2 cellular contexts compared by ENCODE assay signal in genomic region chr18:32122039-32122438, GRCh38.
TF ChIP-seq lines count a peak whose summit lies in the region.

No MANE protein-coding gene starts in this region.

TF ChIP-seq in IMR-90, 13 proteins besides CTCF, POLR2A, EP300 and RAD21:
- TF ChIP-seq USF2 (IDR thresholded peaks at IDR 0.05; ENCODE audit: low read depth, low read length) (no peak), RFX5 (IDR thresholded peaks at IDR 0.05; ENCODE audit: low read depth, low read length) (no peak), MAFK (IDR thresholded peaks at IDR 0.05; ENCODE audit: low read depth, low read length) (no peak), BHLHE40 (IDR thresholded peaks at IDR 0.05; ENCODE audit: low read depth, low read length) (no peak), ELK1 (IDR thresholded peaks at IDR 0.05; ENCODE audit: borderline replicate concordance, low read depth, low read length) (no peak), CHD1 (IDR thresholded peaks at IDR 0.05; ENCODE audit: low read depth, low read length) (no peak), MXI1 (IDR thresholded peaks at IDR 0.05; ENCODE audit: borderline replicate concordance, low read depth, low read length) (no peak)

TF ChIP-seq in endothelial cell of umbilical vein, 7 proteins besides CTCF, POLR2A, EP300 and RAD21:
- TF ChIP-seq EZH2 (IDR thresholded peaks at IDR 0.05; ENCODE audit: borderline replicate concordance, low read depth, low read length, severe bottlenecking) (no peak), JUN (IDR thresholded peaks at IDR 0.05; ENCODE audit: borderline replicate concordance, insufficient read depth, insufficient read length, low read depth) (no peak), GATA2 (IDR thresholded peaks at IDR 0.05; ENCODE audit: insufficient read depth, insufficient read length, low read depth, low read length) (no peak), POLR2AphosphoS5 (IDR thresholded peaks at IDR 0.05; ENCODE audit: insufficient read depth, low read depth, low read length) (no peak), FOS (IDR thresholded peaks at IDR 0.05; ENCODE audit: borderline replicate concordance, insufficient read depth, low read length) (no peak), MYC (IDR thresholded peaks at IDR 0.05; ENCODE audit: low read depth, low read length) (no peak)
- TF ChIP-seq, protein P1, sequence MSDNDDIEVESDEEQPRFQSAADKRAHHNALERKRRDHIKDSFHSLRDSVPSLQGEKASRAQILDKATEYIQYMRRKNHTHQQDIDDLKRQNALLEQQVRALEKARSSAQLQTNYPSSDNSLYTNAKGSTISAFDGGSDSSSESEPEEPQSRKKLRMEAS (IDR thresholded peaks at IDR 0.05; ENCODE audit: insufficient read depth, insufficient read length), result no peak
